In genomic region chr17:79792984-79793923, GRCh38 we compare ENCODE assay signal across 9 cellular contexts. TPM values are rescaled to one million over a fixed set of nuclear protein-coding genes. Genes with fewer than 3 reads are reported as not detected.
DNase-seq lines count a peak whose midpoint lies in the region; ATAC-seq and TF ChIP-seq lines count a peak whose summit lies in the region.
"Had no signal": no experiment of that assay in that cellular context is flagged by ENCODE, and none has a peak within 500 bp of the region (broad histone marks: within the 10 kb centered on the region; RNA-seq: fewer than 3 reads in every experiment).

No MANE protein-coding gene starts in this region.

- DNase-seq in activated CD4-positive, alpha-beta T cell treated with anti-CD3 and anti-CD28 coated beads, Interleukin-2, amount 10 ng/mL, durations not matched to agents 7 days and 5 days: no peak
- no peak for DNase-seq in activated CD4-positive, alpha-beta T cell treated with anti-CD3 and anti-CD28 coated beads, Interleukin-2, amount 50 U/mL, for 4 hours
- DNase-seq in brain microvascular endothelial cell (peak; percentile 33), left kidney (ENCODE audit: low read depth, low spot score) (peak; percentile 72), type B pancreatic cell (ENCODE audit: extremely low spot score, unreplicated experiment) (peak; percentile 72), testis (no peak)
- DNase-seq: activated T-cell treated with anti-CD3 and anti-CD28 coated beads, Interleukin-2, amount 50 U/mL, for 72 hours had no signal

- H3K4me3 ChIP-seq in brain microvascular endothelial cell (ENCODE audit: low read depth, low read length) (peak overlapping the region; percentile 39), testis (peak overlapping the region in 1 of 2 donors; percentile 29)

- no peak for TF ChIP-seq POLR2A in testis (IDR thresholded peaks at IDR 0.05)

- in situ Hi-C loops in brain microvascular endothelial cell (cut with HindIII; ENCODE audit: low pct_ligation_motif_present, low sequenced_read_pairs): loop anchor here (25.0 kb wide), 1 partner anchor 194 kb away; no protein-coding TSS in a partner anchor

- H3K36me3 ChIP-seq in brain microvascular endothelial cell (replicated peaks) (peaks cover 2% of the 10 kb centered on the region), testis (ENCODE audit: low read depth, missing control alignments) (no peaks in the 10 kb centered on the region)

- no peak overlapping the region for H3K4me3 Mint-ChIP-seq in activated CD4-positive, alpha-beta T cell treated with anti-CD3 and anti-CD28 coated beads, Interleukin-2, amount 10 ng/mL, durations not matched to agents 7 days and 5 days
- H3K4me3 Mint-ChIP-seq in type B pancreatic cell: peak overlapping the region; percentile 86
- H3K4me3 Mint-ChIP-seq: activated T-cell treated with anti-CD3 and anti-CD28 coated beads, Interleukin-2, amount 50 U/mL, for 72 hours had no signal

- H3K9me3 Mint-ChIP-seq in activated CD4-positive, alpha-beta T cell treated with anti-CD3 and anti-CD28 coated beads, Interleukin-2, amount 10 ng/mL, durations not matched to agents 7 days and 5 days: no peaks in the 10 kb centered on the region
- no peaks in the 10 kb centered on the region for H3K9me3 Mint-ChIP-seq in type B pancreatic cell
- H3K9me3 Mint-ChIP-seq: activated T-cell treated with anti-CD3 and anti-CD28 coated beads, Interleukin-2, amount 50 U/mL, for 72 hours had no signal

- POLR2A ChIA-PET in activated CD4-positive, alpha-beta T cell treated with anti-CD3 and anti-CD28 coated beads, Interleukin-2, amount 10 ng/mL, durations not matched to agents 7 days and 5 days (lab: Charles Lee): no interaction called here

- H3K27ac ChIP-seq in brain microvascular endothelial cell (peak overlapping the region; percentile 34), testis (no peak overlapping the region)

- peaks cover 13% of the 10 kb centered on the region for H3K4me1 Mint-ChIP-seq in activated CD4-positive, alpha-beta T cell treated with anti-CD3 and anti-CD28 coated beads, Interleukin-2, amount 10 ng/mL, durations not matched to agents 7 days and 5 days
- peaks cover 24% of the 10 kb centered on the region for H3K4me1 Mint-ChIP-seq in type B pancreatic cell (ENCODE audit: unreplicated experiment)

- 41 to 54% methylated on average over 34 to 63 of the region's 63 CpGs for WGBS in testis, 2 donors

- peaks cover 19% of the 10 kb centered on the region for H3K4me1 ChIP-seq in testis

- ATAC-seq in HG02938 (IDR thresholded peaks at IDR 0.05; ENCODE audit: unreplicated experiment): no peak
- ATAC-seq in HG03280 (IDR thresholded peaks at IDR 0.05; ENCODE audit: unreplicated experiment): no peak
- ATAC-seq: activated T-cell treated with anti-CD3 and anti-CD28 coated beads, Interleukin-2, amount 50 U/mL, for 72 hours had no signal

- H3K27me3 ChIP-seq in brain microvascular endothelial cell (replicated peaks): peaks cover 45% of the 10 kb centered on the region
- peaks cover 4% of the 10 kb centered on the region for H3K27me3 ChIP-seq in testis

- peak overlapping the region; percentile 60 for H3K27ac Mint-ChIP-seq in activated CD4-positive, alpha-beta T cell treated with anti-CD3 and anti-CD28 coated beads, Interleukin-2, amount 10 ng/mL, durations not matched to agents 7 days and 5 days
- H3K27ac Mint-ChIP-seq in type B pancreatic cell: peak overlapping the region; percentile 84
- H3K27ac Mint-ChIP-seq: activated T-cell treated with anti-CD3 and anti-CD28 coated beads, Interleukin-2, amount 50 U/mL, for 72 hours had no signal

- CTCF ChIA-PET in activated CD4-positive, alpha-beta T cell treated with anti-CD3 and anti-CD28 coated beads, Interleukin-2, amount 10 ng/mL, durations not matched to agents 7 days and 5 days (lab: Charles Lee): interaction anchor here (1.7 to 22.3 kb wide), 2 partner anchors 42 to 52 kb away, joined by 4 to 257 read pairs; partner anchors contain the start of gene CBX4

- peaks cover 8% of the 10 kb centered on the region for H3K36me3 Mint-ChIP-seq in activated CD4-positive, alpha-beta T cell treated with anti-CD3 and anti-CD28 coated beads, Interleukin-2, amount 10 ng/mL, durations not matched to agents 7 days and 5 days (ENCODE audit: low read depth)
- no peaks in the 10 kb centered on the region for H3K36me3 Mint-ChIP-seq in type B pancreatic cell

- no peaks in the 10 kb centered on the region for H3K9me3 ChIP-seq in testis

- intact Hi-C loops in testis (cut with DNase I; ENCODE audit: low total_unique reads): no loop called here

- peaks cover 46% of the 10 kb centered on the region for H3K27me3 Mint-ChIP-seq in activated CD4-positive, alpha-beta T cell treated with anti-CD3 and anti-CD28 coated beads, Interleukin-2, amount 10 ng/mL, durations not matched to agents 7 days and 5 days
- H3K27me3 Mint-ChIP-seq in type B pancreatic cell: peaks cover 46% of the 10 kb centered on the region

- TF ChIP-seq CTCF in brain microvascular endothelial cell (IDR thresholded peaks at IDR 0.05; ENCODE audit: low read depth, low read length, missing control alignments) (no peak), type B pancreatic cell (conservative IDR thresholded peaks at IDR 0.05) (no peak), testis (IDR thresholded peaks at IDR 0.05) (no peak)

RNA-seq across cellular contexts. Expression of gene CBX8, which starts 3.6 kb away (rescaled TPM):
- total RNA-seq in activated CD4-positive, alpha-beta T cell treated with anti-CD3 and anti-CD28 coated beads, Interleukin-2, amount 10 ng/mL, durations not matched to agents 7 days and 5 days: 1 to 10 TPM; 4.3 to 6.4 TPM
- total RNA-seq in type B pancreatic cell (ENCODE audit: low replicate concordance) (13.3 and 16.0 TPM in 2 replicates), testis (10 to 100 TPM; 13.9 to 22.4 TPM)
- 13.8 TPM for polyA plus RNA-seq in testis (ENCODE audit: insufficient read depth, low read depth, low replicate concordance)

RNA-seq across cellular contexts. Expression of gene CBX2, which starts 15.3 kb away (rescaled TPM):
- total RNA-seq in activated CD4-positive, alpha-beta T cell treated with anti-CD3 and anti-CD28 coated beads, Interleukin-2, amount 10 ng/mL, durations not matched to agents 7 days and 5 days: 1 to 10 TPM; 4.6 to 5.5 TPM
- total RNA-seq in type B pancreatic cell (ENCODE audit: low replicate concordance) (21.6 and 72.0 TPM in 2 replicates), testis (10 to 100 TPM; 27.1 to 30.7 TPM)
- polyA plus RNA-seq in testis (ENCODE audit: insufficient read depth, low read depth, low replicate concordance): 19.4 TPM

RNA-seq across cellular contexts. Expression of gene CBX4, which starts 46.0 kb away (rescaled TPM):
- 10 to 100 TPM; 35.0 TPM for total RNA-seq in activated CD4-positive, alpha-beta T cell treated with anti-CD3 and anti-CD28 coated beads, Interleukin-2, amount 10 ng/mL, durations not matched to agents 7 days and 5 days
- total RNA-seq in type B pancreatic cell (ENCODE audit: low replicate concordance) (39.6 and 76.2 TPM in 2 replicates), testis (10 to 100 TPM; 23.5 to 35.9 TPM)
- 11.5 TPM for polyA plus RNA-seq in testis (ENCODE audit: insufficient read depth, low read depth, low replicate concordance)

Comparison
In these comparisons a context has a peak if more than half of its experiments do, and no peak if none do; other contexts are left out.
1. DNase-seq: peak in brain microvascular endothelial cell (single experiment), left kidney (single experiment) and type B pancreatic cell (single experiment); none in activated CD4-positive, alpha-beta T cell treated with anti-CD3 and anti-CD28 coated beads, Interleukin-2, amount 10 ng/mL, durations not matched to agents 7 days and 5 days (single experiment), activated CD4-positive, alpha-beta T cell treated with anti-CD3 and anti-CD28 coated beads, Interleukin-2, amount 50 U/mL, for 4 hours (0 of 2) and testis (single experiment).